Comparison of ENCODE assay signal across 11 cellular contexts in the genomic region with DNA sequence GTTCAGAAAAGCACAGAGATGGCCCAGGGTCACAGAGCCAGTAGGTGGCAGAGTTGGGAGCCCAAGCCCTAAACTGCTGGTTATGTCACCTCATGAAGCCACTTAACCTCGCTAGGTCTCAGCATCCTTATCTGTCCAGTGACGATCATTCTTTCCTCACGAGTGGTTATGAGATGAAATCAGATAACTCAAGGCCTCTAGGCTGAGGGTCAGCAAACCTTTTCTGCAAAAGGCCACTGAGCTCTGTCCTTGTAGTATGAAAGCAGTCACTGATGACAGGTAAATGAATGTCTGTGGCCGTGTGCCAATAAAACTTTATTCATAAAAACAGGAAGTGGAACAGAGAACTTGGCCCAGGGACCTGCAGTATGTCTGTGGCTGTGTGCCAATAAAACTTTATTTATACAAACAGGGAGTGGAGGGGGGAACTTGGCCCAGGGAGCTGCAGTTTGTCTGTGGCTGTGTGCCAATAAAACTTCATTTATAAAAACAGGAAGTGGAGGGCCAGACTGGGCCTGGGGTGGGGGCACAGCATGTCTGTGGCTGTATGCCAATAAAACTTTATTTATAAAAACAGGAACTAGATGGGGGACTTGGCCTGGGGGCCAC.
DNase-seq lines count a peak whose midpoint lies in the region; ATAC-seq, FAIRE-seq and TF ChIP-seq lines count a peak whose summit lies in the region.
"Had no signal": no experiment of that assay in that cellular context is flagged by ENCODE, and none has a peak within 500 bp of the region (broad histone marks: within the 10 kb centered on the region; RNA-seq: fewer than 3 reads in every experiment).

No MANE protein-coding gene starts in this region.

- no peaks in the 10 kb centered on the region for H3K27me3 Mint-ChIP-seq in T-cell

- H3K4me3 ChIP-seq in BE2C (ENCODE audit: low read depth, low read length): no peak overlapping the region
- no peak overlapping the region for H3K4me3 ChIP-seq in HEK293 (ENCODE audit: low read depth, low read length)
- no peak overlapping the region for H3K4me3 ChIP-seq in small intestine (ENCODE audit: low read depth in 1 of 2, low read length in 2 of 2)

- FAIRE-seq in small intestine (lab: Jason Lieb, UNC): no peak

- CTCF ChIA-PET in HEK293 (lab: Yijun Ruan, JAX) (interaction anchor here (0.8 to 1.8 kb wide), 2 partner anchors 11 to 19 kb away, joined by 3 to 6 read pairs; no protein-coding TSS in a partner anchor), T-cell (lab: Charles Lee) (interaction anchor here in 1 of 2 donors (0.5 to 0.6 kb wide), 2 partner anchors 30 to 78 kb away, joined by 3 to 8 read pairs; no protein-coding TSS in a partner anchor)

- no peak overlapping the region for H3K27ac ChIP-seq in HEK293 (ENCODE audit: extremely low read depth, low read depth, low read length)
- H3K27ac ChIP-seq in small intestine (ENCODE audit: low read depth in 1 of 2, low read length in 1 of 2): no peak overlapping the region
- H3K27ac ChIP-seq: foreskin keratinocyte had no signal

- no peaks in the 10 kb centered on the region; the same call in 1 of the 2 replicates for H3K9me3 ChIP-seq in BE2C
- no peaks in the 10 kb centered on the region for H3K9me3 ChIP-seq in HEK293 (ENCODE audit: control insufficient read depth, insufficient read depth, low read depth, low read length)
- no peaks in the 10 kb centered on the region for H3K9me3 ChIP-seq in small intestine (ENCODE audit: control insufficient read depth, low read depth)

- POLR2A ChIA-PET in HEK293 (lab: Yijun Ruan, JAX): interaction anchor here (0.5 kb wide), 1 partner anchor 91 kb away, joined by 3 read pairs; no protein-coding TSS in a partner anchor
- POLR2A ChIA-PET in T-cell (lab: Charles Lee): interaction anchor here in 1 of 2 donors (0.6 kb wide), 1 partner anchor 25 kb away, joined by 3 read pairs; no protein-coding TSS in a partner anchor

- no peak overlapping the region for H3K4me3 Mint-ChIP-seq in T-cell

- H3K36me3 Mint-ChIP-seq in T-cell: no peaks in the 10 kb centered on the region

- peaks cover 42 to 55% (median 50%) of the 10 kb centered on the region in 3 donors for H3K4me1 Mint-ChIP-seq in T-cell

- peak overlapping the region; percentile 44 to 74 for H3K27ac Mint-ChIP-seq in T-cell

- H3K9me3 Mint-ChIP-seq in T-cell: peaks cover 0 to 8% (median 0%) of the 10 kb centered on the region in 3 donors

- H3K36me3 ChIP-seq in BE2C (no peaks in the 10 kb centered on the region), HEK293 (ENCODE audit: control insufficient read depth in 2 of 2, insufficient read depth in 1 of 2, low read length in 2 of 2) (no peaks in the 10 kb centered on the region), small intestine (ENCODE audit: control insufficient read depth in 2 of 2, insufficient read depth in 2 of 2, low read length in 2 of 2) (no peaks in the 10 kb centered on the region)

- WGBS in small intestine, 3 donors: 92 to 97% (median 92%) methylated on average over 4 of the region's 4 CpGs

- ATAC-seq in T-cell (replicated peaks in 1 of 4) (no peak), HG02759 (IDR thresholded peaks at IDR 0.05; ENCODE audit: unreplicated experiment) (no peak)
- ATAC-seq: foreskin keratinocyte had no signal

- TF ChIP-seq CTCF in BE2C (IDR thresholded peaks at IDR 0.05; ENCODE audit: low read depth, low read length): 0 out of 2 replicates have a peak, but pooled peaks have one; percentile 8
- TF ChIP-seq CTCF in HEK293 (tag by site-specific recombination; IDR thresholded peaks at IDR 0.05): no peak

- DNase-seq in BE2C: no peak
- peak in 1 of 34 experiments; percentile 18 for DNase-seq in T-cell
- DNase-seq in kidney tubule cell (ENCODE audit: low spot score): peak; percentile 25
- DNase-seq in NCI-H2227 treated with DMSO at 0.1 percent for 48 hours (lab: John Stamatoyannopoulos, UW): no peak
- DNase-seq in small intestine: no peak
- no peak for DNase-seq in NCI-H82 treated with DMSO at 0.1 percent for 48 hours (lab: John Stamatoyannopoulos, UW; ENCODE audit: unreplicated experiment)
- DNase-seq: DMS79, NCI-H1436 treated with DMSO at 0.1 percent for 48 hours had no signal

- H3K4me1 ChIP-seq in BE2C (no peaks in the 10 kb centered on the region; the same call in 1 of the 2 replicates), HEK293 (ENCODE audit: control insufficient read depth, insufficient read depth, low read length) (no peaks in the 10 kb centered on the region), small intestine (ENCODE audit: control insufficient read depth in 2 of 2, insufficient read depth in 1 of 2, low read depth in 1 of 2, low read length in 1 of 2) (peaks cover 0 to 6% of the 10 kb centered on the region in 2 donors)

- H3K27me3 ChIP-seq in BE2C: no peaks in the 10 kb centered on the region; the same call in 1 of the 2 replicates
- no peaks in the 10 kb centered on the region for H3K27me3 ChIP-seq in small intestine (ENCODE audit: control insufficient read depth in 2 of 2, insufficient read depth in 2 of 2, low read length in 2 of 2)
- H3K27me3 ChIP-seq: foreskin keratinocyte had no signal

TF ChIP-seq in HEK293, 187 proteins besides CTCF, POLR2A, EP300 and RAD21:
- TF ChIP-seq ZNF596 (tag by site-specific recombination; IDR thresholded peaks at IDR 0.05) (no peak), ZXDB (tag by site-specific recombination; IDR thresholded peaks at IDR 0.05) (no peak), ZNF529 (tag by site-specific recombination; IDR thresholded peaks at IDR 0.05; ENCODE audit: insufficient replicate concordance) (no peak), ZNF558 (tag by site-specific recombination; IDR thresholded peaks at IDR 0.05) (no peak), ZNF10 (tag by site-specific recombination; IDR thresholded peaks at IDR 0.05) (no peak), ZNF701 (tag by site-specific recombination; IDR thresholded peaks at IDR 0.05) (no peak), ZNF585B (tag by site-specific recombination; IDR thresholded peaks at IDR 0.05) (no peak), ZNF791 (tag by site-specific recombination; IDR thresholded peaks at IDR 0.05) (no peak), ZNF341 (tag by site-specific recombination; IDR thresholded peaks at IDR 0.05; ENCODE audit: low read depth) (peak; percentile 16; the same call in 1 of the 2 replicates), ZBTB48 (tag by site-specific recombination; IDR thresholded peaks at IDR 0.05) (0 out of 2 replicates have a peak, but pooled peaks have one; percentile 18), ZFP69B (tag by site-specific recombination; IDR thresholded peaks at IDR 0.05) (no peak), ZNF514 (tag by site-specific recombination; IDR thresholded peaks at IDR 0.05) (no peak), ZNF223 (tag by site-specific recombination; IDR thresholded peaks at IDR 0.05) (no peak), ZNF658 (tag by site-specific recombination; IDR thresholded peaks at IDR 0.05) (no peak)
- TF ChIP-seq, protein P1, sequence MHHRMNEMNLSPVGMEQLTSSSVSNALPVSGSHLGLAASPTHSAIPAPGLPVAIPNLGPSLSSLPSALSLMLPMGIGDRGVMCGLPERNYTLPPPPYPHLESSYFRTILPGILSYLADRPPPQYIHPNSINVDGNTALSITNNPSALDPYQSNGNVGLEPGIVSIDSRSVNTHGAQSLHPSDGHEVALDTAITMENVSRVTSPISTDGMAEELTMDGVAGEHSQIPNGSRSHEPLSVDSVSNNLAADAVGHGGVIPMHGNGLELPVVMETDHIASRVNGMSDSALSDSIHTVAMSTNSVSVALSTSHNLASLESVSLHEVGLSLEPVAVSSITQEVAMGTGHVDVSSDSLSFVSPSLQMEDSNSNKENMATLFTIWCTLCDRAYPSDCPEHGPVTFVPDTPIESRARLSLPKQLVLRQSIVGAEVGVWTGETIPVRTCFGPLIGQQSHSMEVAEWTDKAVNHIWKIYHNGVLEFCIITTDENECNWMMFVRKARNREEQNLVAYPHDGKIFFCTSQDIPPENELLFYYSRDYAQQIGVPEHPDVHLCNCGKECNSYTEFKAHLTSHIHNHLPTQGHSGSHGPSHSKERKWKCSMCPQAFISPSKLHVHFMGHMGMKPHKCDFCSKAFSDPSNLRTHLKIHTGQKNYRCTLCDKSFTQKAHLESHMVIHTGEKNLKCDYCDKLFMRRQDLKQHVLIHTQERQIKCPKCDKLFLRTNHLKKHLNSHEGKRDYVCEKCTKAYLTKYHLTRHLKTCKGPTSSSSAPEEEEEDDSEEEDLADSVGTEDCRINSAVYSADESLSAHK (tag by site-specific recombination; IDR thresholded peaks at IDR 0.05): no peak
